In genomic region chr18:34726286-34727004, GRCh38 we compare ENCODE assay signal across 1 cellular context.
TF ChIP-seq lines count a peak whose summit lies in the region.

No MANE protein-coding gene starts in this region.

TF ChIP-seq in GM23338, 12 proteins besides CTCF, POLR2A, EP300 and RAD21 (continued from another document):
- TF ChIP-seq ZNF462 (CRISPR knock-in tag; IDR thresholded peaks at IDR 0.05): no peak
- TF ChIP-seq STAT1 (IDR thresholded peaks at IDR 0.05; ENCODE audit: unreplicated experiment): no peak
- no peak for TF ChIP-seq POLR2AphosphoS5 (IDR thresholded peaks at IDR 0.05; ENCODE audit: low read depth)
- no peak for TF ChIP-seq ETS1 (IDR thresholded peaks at IDR 0.05)
- TF ChIP-seq ZNF114 (CRISPR knock-in tag; IDR thresholded peaks at IDR 0.05): no peak
